In the genomic region with DNA sequence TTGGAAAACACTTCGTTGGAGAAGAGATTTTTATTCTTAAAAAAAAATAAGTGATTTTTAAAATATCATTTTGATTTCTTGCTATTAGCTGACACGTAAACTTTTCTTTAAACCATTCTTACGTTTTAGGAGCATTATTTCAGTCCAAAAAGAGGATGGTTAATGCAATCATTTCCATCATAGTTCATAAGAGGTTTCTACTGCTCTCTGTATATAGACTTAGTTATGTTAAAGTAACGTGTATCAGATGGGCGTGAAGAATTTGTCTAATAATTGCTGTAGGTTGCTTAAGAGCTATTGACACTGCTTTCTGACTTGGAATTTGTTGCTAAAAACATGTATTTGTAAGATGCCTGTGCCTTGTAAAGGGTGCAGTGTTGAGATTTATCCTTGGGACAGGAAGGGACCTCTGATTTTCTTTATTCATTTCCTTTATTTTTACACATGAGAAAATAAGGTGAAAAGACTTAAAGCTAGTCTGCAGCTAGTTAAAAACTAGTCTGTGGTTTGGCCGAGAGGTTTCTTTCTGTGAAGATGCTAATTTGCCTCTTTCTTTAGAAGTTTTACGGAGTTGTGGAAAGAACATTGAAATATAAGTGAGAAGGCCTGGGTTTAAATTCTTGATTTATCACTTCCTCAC, we compare ENCODE assay signal across 9 cellular contexts. TPM values are rescaled to one million over a fixed set of nuclear protein-coding genes. Genes with fewer than 3 reads are reported as not detected.
DNase-seq lines count a peak whose midpoint lies in the region; ATAC-seq and TF ChIP-seq lines count a peak whose summit lies in the region.
"Had no signal": no experiment of that assay in that cellular context is flagged by ENCODE, and none has a peak within 500 bp of the region (broad histone marks: within the 10 kb centered on the region; RNA-seq: fewer than 3 reads in every experiment).

No MANE protein-coding gene starts in this region.

- 49% methylated on average over 7 of the region's 7 CpGs for WGBS in mammary epithelial cell (ENCODE audit: low coverage, missing lambda C conversion rate)
- 55 to 63% (median 59%) methylated on average over 7 of the region's 7 CpGs for WGBS in ovary, 3 donors

- peak overlapping the region; percentile 80 for H3K4me2 ChIP-seq in mammary epithelial cell (ENCODE audit: insufficient read depth, low read depth, low read length)

- H3K4me3 Mint-ChIP-seq in CD14-positive monocyte = peak overlapping the region; percentile 48 to 53
- H3K4me3 Mint-ChIP-seq in nephron progenitor cell = peak overlapping the region; percentile 14
- H3K4me3 Mint-ChIP-seq: endodermal cell had no signal

- DNase-seq in CD14-positive monocyte (ENCODE audit: low spot score) = no peak
- DNase-seq in NAMALWA (ENCODE audit: low spot score) = peak; percentile 30
- DNase-seq in mammary epithelial cell = no peak
- no peak for DNase-seq in nephron progenitor cell
- DNase-seq in T-helper 9 cell = no peak
- DNase-seq in ovary = no peak
- DNase-seq: endodermal cell had no signal

- H3K27me3 ChIP-seq in mammary epithelial cell (ENCODE audit: insufficient read depth, low read length) (no peaks in the 10 kb centered on the region), ovary (no peaks in the 10 kb centered on the region)

- H3K36me3 Mint-ChIP-seq in CD14-positive monocyte (peaks cover 6 to 11% of the 10 kb centered on the region in 2 donors), nephron progenitor cell (ENCODE audit: low read depth) (peaks cover 2% of the 10 kb centered on the region)

- no peak for ATAC-seq in GM21447 (IDR thresholded peaks at IDR 0.05; ENCODE audit: unreplicated experiment)
- no peak for ATAC-seq in GM18858 (IDR thresholded peaks at IDR 0.05; ENCODE audit: unreplicated experiment)

- BruUV-seq in mammary epithelial cell (replicated peaks; lab: Mats Ljungman, UMichigan) = no TSS peak

- in situ Hi-C loops in mammary epithelial cell (cut with MboI; ENCODE audit: low sequenced_read_pairs in 2 of 2) = loop anchor here in 1 of 2 donors (10.0 kb wide), 1 partner anchor 65 kb away; no protein-coding TSS in a partner anchor

- dilution Hi-C loops in mammary epithelial cell (cut with HindIII; ENCODE audit: low sequenced_read_pairs) = no loop called here

- H3K4me1 ChIP-seq in mammary epithelial cell (ENCODE audit: insufficient read depth, low read length) = peaks cover 19% of the 10 kb centered on the region
- H3K4me1 ChIP-seq in ovary (ENCODE audit: insufficient read depth) = no peaks in the 10 kb centered on the region

- CTCF ChIA-PET in mammary epithelial cell (lab: Charles Lee; ENCODE audit: low non-redundant PET) = no interaction called here

- peak overlapping the region; percentile 13 to 79 (median 53) for H3K27ac Mint-ChIP-seq in CD14-positive monocyte
- no peak overlapping the region for H3K27ac Mint-ChIP-seq in nephron progenitor cell
- H3K27ac Mint-ChIP-seq: endodermal cell had no signal

- H3K4me1 Mint-ChIP-seq in CD14-positive monocyte (peaks cover 68% of the 10 kb centered on the region), nephron progenitor cell (peaks cover 36% of the 10 kb centered on the region)

- H3K9me3 Mint-ChIP-seq in CD14-positive monocyte (no peaks in the 10 kb centered on the region), nephron progenitor cell (no peaks in the 10 kb centered on the region)
- H3K9me3 Mint-ChIP-seq: endodermal cell had no signal

- H3K9me3 ChIP-seq in mammary epithelial cell (replicated peaks; ENCODE audit: insufficient read depth, low read length) (no peaks in the 10 kb centered on the region), ovary (no peaks in the 10 kb centered on the region)

- peaks cover 70% of the 10 kb centered on the region for H3K79me2 ChIP-seq in mammary epithelial cell (ENCODE audit: insufficient read depth, low read length)

- H2AFZ ChIP-seq in mammary epithelial cell (ENCODE audit: low read depth, low read length) = no peak overlapping the region

- H3K4me3 ChIP-seq in mammary epithelial cell (replicated peaks in 1 of 3; ENCODE audit: insufficient read depth in 1 of 3, low read depth in 2 of 3, low read length in 3 of 3) (peak overlapping the region; percentile 88 to 99 (median 92)), ovary (no peak overlapping the region)

- intact Hi-C loops in CD14-positive monocyte (cut with micrococcal nuclease) (loop anchor here in 1 of 2 donors (5.0 kb wide), 2 partner anchors 37 to 67 kb away; partner anchors contain the start of gene NDUFV2), mammary epithelial cell (cut with micrococcal nuclease) (loop anchor here (5.0 kb wide), 1 partner anchor 432 kb away; the partner anchor contains the start of gene MTCL1), ovary (cut with DNase I) (loop anchor here in 2 of 4 donors (5.0 kb wide), 2 partner anchors 37 to 1378 kb away; partner anchors contain the start of gene NDUFV2 (in 1 of the 2))

- no peak for TF ChIP-seq EP300 in ovary (IDR thresholded peaks at IDR 0.05)

- H3K9ac ChIP-seq in mammary epithelial cell (ENCODE audit: insufficient read depth, low read length) = peak overlapping the region; percentile 96

- H3K36me3 ChIP-seq in mammary epithelial cell (ENCODE audit: insufficient read depth, low read length) (no peaks in the 10 kb centered on the region), ovary (no peaks in the 10 kb centered on the region)

- TF ChIP-seq CTCF in CD14-positive monocyte (IDR thresholded peaks at IDR 0.05) = no peak
- TF ChIP-seq CTCF in mammary epithelial cell (conservative IDR thresholded peaks at IDR 0.05 in 1 of 2, IDR thresholded peaks at IDR 0.05 in 1 of 2; ENCODE audit: extremely low read depth in 1 of 2, insufficient read depth in 1 of 2, low read depth in 1 of 2, low read length in 2 of 2) = no peak
- TF ChIP-seq CTCF in nephron progenitor cell (IDR thresholded peaks at IDR 0.05) = no peak
- TF ChIP-seq CTCF in ovary (IDR thresholded peaks at IDR 0.05) = no peak

- no peaks in the 10 kb centered on the region for H3K27me3 Mint-ChIP-seq in CD14-positive monocyte (ENCODE audit: low read depth in 3 of 3)
- H3K27me3 Mint-ChIP-seq in nephron progenitor cell (ENCODE audit: low read depth, poor library complexity) = no peaks in the 10 kb centered on the region

- no peak for TF ChIP-seq POLR2A in ovary (IDR thresholded peaks at IDR 0.05)

- H4K20me1 ChIP-seq in mammary epithelial cell (ENCODE audit: insufficient read depth, low read length) = no peaks in the 10 kb centered on the region

- H3K27ac ChIP-seq in mammary epithelial cell (ENCODE audit: insufficient read depth, low read depth, low read length) (peak overlapping the region; percentile 83), ovary (no peak overlapping the region)

RNA-seq across cellular contexts. Expression of gene ANKRD12, which starts 2.9 kb away (rescaled TPM):
- polyA plus RNA-seq in CD14-positive monocyte = 10 to 100 TPM; 15.4 to 15.5 TPM
- 10 to 100 TPM; 19.8 to 26.0 TPM for total RNA-seq in mammary epithelial cell
- 2.6 TPM for polyA plus RNA-seq in mammary epithelial cell
- 14.3 TPM for polyA minus RNA-seq in mammary epithelial cell
- total RNA-seq in ovary = 100 to 1,000 TPM in 1 of 7 donors, 10 to 100 TPM in 6; 27.0 to 115 (median 76.4) TPM
- polyA plus RNA-seq in ovary = 10 to 100 TPM in 1 of 2 donors, 1 to 10 TPM in 1; 8.8 to 12.8 TPM

RNA-seq across cellular contexts. Expression of gene NDUFV2, which starts 37.0 kb away (rescaled TPM):
- polyA plus RNA-seq in CD14-positive monocyte (100 to 1,000 TPM; 162 to 184 TPM), mammary epithelial cell (98.3 TPM), ovary (100 to 1,000 TPM in 1 of 2 donors, 10 to 100 TPM in 1; 86.1 to 135 TPM)
- total RNA-seq in mammary epithelial cell (100 to 1,000 TPM in 1 of 2 donors, 10 to 100 TPM in 1; 69.2 to 142 TPM), ovary (10 to 100 TPM; 59.7 to 86.0 (median 65.5) TPM)
- 40.6 TPM for polyA minus RNA-seq in mammary epithelial cell
